ENCODE assay signal across 1 cellular context in genomic region chr16:81778861-81779539, GRCh38.
A peak's percentile ranks its signal among the peaks of the same experiment; 100 is the strongest.
TF ChIP-seq lines count a peak whose summit lies in the region.

Gene PLCG2 (plus strand): TSS chr16:81779291. CDS start chr16:81785990, 6,699 bp downstream.

TF ChIP-seq in HEK293, 187 proteins besides CTCF, POLR2A, EP300 and RAD21 (continued from another document and continues in another):
- TF ChIP-seq ZNF776 (tag by site-specific recombination; IDR thresholded peaks at IDR 0.05; ENCODE audit: borderline replicate concordance) (no peak), ZNF660 (tag by site-specific recombination; IDR thresholded peaks at IDR 0.05) (no peak; the same call in 1 of the 2 replicates), PATZ1 (tag by site-specific recombination; IDR thresholded peaks at IDR 0.05) (no peak), ZBTB11 (tag by site-specific recombination; conservative IDR thresholded peaks at IDR 0.05; ENCODE audit: low read depth) (peak; percentile 32; the same call in 1 of the 2 replicates), ZNF544 (tag by site-specific recombination; IDR thresholded peaks at IDR 0.05) (no peak), ZNF18 (tag by site-specific recombination; IDR thresholded peaks at IDR 0.05) (no peak), ZNF214 (tag by site-specific recombination; IDR thresholded peaks at IDR 0.05; ENCODE audit: borderline replicate concordance) (no peak), ZNF391 (tag by site-specific recombination; IDR thresholded peaks at IDR 0.05; ENCODE audit: borderline replicate concordance, low read depth) (no peak), ZNF514 (tag by site-specific recombination; IDR thresholded peaks at IDR 0.05) (no peak), SETDB1 (IDR thresholded peaks at IDR 0.05; ENCODE audit: insufficient read length, low read length) (no peak), ZNF707 (tag by site-specific recombination; IDR thresholded peaks at IDR 0.05) (no peak), BCL11A (tag by site-specific recombination; IDR thresholded peaks at IDR 0.05; ENCODE audit: low read depth) (no peak), ZNF621 (tag by site-specific recombination; IDR thresholded peaks at IDR 0.05) (no peak), GLI4 (tag by site-specific recombination; IDR thresholded peaks at IDR 0.05) (no peak), ZBTB20 (tag by site-specific recombination; IDR thresholded peaks at IDR 0.05) (no peak), ZNF670 (tag by site-specific recombination; IDR thresholded peaks at IDR 0.05; ENCODE audit: low read depth) (no peak), SALL2 (tag by site-specific recombination; IDR thresholded peaks at IDR 0.05; ENCODE audit: borderline replicate concordance) (no peak), ZNF354C (tag by site-specific recombination; IDR thresholded peaks at IDR 0.05; ENCODE audit: borderline replicate concordance, low read depth) (no peak), SP2 (tag by site-specific recombination; IDR thresholded peaks at IDR 0.05) (peak; percentile 24; the same call in 1 of the 2 replicates), ZNF292 (tag by site-specific recombination; IDR thresholded peaks at IDR 0.05; ENCODE audit: borderline replicate concordance, low read depth) (no peak), ZNF843 (tag by site-specific recombination; IDR thresholded peaks at IDR 0.05) (no peak), ZNF138 (tag by site-specific recombination; IDR thresholded peaks at IDR 0.05; ENCODE audit: borderline replicate concordance) (no peak), ZNF830 (tag by site-specific recombination; IDR thresholded peaks at IDR 0.05; ENCODE audit: low read depth) (no peak), ZNF274 (IDR thresholded peaks at IDR 0.05; ENCODE audit: low read length) (no peak), ZNF274 (tag by site-specific recombination; IDR thresholded peaks at IDR 0.05; ENCODE audit: borderline replicate concordance) (no peak), ZNF777 (tag by site-specific recombination; IDR thresholded peaks at IDR 0.05; ENCODE audit: borderline replicate concordance) (peak; percentile 85), ZNF48 (tag by site-specific recombination; IDR thresholded peaks at IDR 0.05) (no peak), KLF9 (tag by site-specific recombination; IDR thresholded peaks at IDR 0.05; ENCODE audit: low read depth) (peak; percentile 51), OSR2 (tag by site-specific recombination; IDR thresholded peaks at IDR 0.05) (no peak), ZNF10 (tag by site-specific recombination; IDR thresholded peaks at IDR 0.05) (no peak), ZBTB44 (tag by site-specific recombination; IDR thresholded peaks at IDR 0.05) (no peak)
- TF ChIP-seq, protein P1, sequence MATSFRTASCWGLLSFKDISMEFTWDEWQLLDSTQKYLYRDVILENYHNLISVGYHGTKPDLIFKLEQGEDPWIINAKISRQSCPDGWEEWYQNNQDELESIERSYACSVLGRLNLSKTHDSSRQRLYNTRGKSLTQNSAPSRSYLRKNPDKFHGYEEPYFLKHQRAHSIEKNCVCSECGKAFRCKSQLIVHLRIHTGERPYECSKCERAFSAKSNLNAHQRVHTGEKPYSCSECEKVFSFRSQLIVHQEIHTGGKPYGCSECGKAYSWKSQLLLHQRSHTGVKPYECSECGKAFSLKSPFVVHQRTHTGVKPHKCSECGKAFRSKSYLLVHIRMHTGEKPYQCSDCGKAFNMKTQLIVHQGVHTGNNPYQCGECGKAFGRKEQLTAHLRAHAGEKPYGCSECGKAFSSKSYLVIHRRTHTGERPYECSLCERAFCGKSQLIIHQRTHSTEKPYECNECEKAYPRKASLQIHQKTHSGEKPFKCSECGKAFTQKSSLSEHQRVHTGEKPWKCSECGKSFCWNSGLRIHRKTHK (tag by site-specific recombination; IDR thresholded peaks at IDR 0.05), result no peak
- TF ChIP-seq, protein P2, sequence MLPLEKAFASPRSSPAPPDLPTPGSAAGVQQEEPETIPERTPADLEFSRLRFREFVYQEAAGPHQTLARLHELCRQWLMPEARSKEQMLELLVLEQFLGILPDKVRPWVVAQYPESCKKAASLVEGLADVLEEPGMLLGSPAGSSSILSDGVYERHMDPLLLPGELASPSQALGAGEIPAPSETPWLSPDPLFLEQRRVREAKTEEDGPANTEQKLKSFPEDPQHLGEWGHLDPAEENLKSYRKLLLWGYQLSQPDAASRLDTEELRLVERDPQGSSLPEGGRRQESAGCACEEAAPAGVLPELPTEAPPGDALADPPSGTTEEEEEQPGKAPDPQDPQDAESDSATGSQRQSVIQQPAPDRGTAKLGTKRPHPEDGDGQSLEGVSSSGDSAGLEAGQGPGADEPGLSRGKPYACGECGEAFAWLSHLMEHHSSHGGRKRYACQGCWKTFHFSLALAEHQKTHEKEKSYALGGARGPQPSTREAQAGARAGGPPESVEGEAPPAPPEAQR (tag by site-specific recombination; IDR thresholded peaks at IDR 0.05), result no peak
- TF ChIP-seq, protein P3, sequence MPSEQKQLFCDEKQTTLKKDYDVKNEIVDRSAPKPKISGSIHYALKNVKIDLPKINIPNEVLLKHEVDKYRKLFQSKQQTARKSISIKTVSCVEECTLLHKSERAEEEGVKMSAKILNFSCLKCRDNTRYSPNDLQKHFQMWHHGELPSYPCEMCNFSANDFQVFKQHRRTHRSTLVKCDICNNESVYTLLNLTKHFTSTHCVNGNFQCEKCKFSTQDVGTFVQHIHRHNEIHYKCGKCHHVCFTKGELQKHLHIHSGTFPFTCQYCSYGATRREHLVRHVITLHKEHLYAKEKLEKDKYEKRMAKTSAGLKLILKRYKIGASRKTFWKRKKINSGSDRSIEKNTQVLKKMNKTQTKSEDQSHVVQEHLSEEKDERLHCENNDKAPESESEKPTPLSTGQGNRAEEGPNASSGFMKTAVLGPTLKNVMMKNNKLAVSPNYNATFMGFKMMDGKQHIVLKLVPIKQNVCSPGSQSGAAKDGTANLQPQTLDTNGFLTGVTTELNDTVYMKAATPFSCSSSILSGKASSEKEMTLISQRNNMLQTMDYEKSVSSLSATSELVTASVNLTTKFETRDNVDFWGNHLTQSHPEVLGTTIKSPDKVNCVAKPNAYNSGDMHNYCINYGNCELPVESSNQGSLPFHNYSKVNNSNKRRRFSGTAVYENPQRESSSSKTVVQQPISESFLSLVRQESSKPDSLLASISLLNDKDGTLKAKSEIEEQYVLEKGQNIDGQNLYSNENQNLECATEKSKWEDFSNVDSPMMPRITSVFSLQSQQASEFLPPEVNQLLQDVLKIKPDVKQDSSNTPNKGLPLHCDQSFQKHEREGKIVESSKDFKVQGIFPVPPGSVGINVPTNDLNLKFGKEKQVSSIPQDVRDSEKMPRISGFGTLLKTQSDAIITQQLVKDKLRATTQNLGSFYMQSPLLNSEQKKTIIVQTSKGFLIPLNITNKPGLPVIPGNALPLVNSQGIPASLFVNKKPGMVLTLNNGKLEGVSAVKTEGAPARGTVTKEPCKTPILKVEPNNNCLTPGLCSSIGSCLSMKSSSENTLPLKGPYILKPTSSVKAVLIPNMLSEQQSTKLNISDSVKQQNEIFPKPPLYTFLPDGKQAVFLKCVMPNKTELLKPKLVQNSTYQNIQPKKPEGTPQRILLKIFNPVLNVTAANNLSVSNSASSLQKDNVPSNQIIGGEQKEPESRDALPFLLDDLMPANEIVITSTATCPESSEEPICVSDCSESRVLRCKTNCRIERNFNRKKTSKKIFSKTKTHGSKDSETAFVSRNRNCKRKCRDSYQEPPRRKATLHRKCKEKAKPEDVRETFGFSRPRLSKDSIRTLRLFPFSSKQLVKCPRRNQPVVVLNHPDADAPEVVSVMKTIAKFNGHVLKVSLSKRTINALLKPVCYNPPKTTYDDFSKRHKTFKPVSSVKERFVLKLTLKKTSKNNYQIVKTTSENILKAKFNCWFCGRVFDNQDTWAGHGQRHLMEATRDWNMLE (tag by site-specific recombination; conservative IDR thresholded peaks at IDR 0.05; ENCODE audit: low read depth), result no peak
- TF ChIP-seq, protein P4, sequence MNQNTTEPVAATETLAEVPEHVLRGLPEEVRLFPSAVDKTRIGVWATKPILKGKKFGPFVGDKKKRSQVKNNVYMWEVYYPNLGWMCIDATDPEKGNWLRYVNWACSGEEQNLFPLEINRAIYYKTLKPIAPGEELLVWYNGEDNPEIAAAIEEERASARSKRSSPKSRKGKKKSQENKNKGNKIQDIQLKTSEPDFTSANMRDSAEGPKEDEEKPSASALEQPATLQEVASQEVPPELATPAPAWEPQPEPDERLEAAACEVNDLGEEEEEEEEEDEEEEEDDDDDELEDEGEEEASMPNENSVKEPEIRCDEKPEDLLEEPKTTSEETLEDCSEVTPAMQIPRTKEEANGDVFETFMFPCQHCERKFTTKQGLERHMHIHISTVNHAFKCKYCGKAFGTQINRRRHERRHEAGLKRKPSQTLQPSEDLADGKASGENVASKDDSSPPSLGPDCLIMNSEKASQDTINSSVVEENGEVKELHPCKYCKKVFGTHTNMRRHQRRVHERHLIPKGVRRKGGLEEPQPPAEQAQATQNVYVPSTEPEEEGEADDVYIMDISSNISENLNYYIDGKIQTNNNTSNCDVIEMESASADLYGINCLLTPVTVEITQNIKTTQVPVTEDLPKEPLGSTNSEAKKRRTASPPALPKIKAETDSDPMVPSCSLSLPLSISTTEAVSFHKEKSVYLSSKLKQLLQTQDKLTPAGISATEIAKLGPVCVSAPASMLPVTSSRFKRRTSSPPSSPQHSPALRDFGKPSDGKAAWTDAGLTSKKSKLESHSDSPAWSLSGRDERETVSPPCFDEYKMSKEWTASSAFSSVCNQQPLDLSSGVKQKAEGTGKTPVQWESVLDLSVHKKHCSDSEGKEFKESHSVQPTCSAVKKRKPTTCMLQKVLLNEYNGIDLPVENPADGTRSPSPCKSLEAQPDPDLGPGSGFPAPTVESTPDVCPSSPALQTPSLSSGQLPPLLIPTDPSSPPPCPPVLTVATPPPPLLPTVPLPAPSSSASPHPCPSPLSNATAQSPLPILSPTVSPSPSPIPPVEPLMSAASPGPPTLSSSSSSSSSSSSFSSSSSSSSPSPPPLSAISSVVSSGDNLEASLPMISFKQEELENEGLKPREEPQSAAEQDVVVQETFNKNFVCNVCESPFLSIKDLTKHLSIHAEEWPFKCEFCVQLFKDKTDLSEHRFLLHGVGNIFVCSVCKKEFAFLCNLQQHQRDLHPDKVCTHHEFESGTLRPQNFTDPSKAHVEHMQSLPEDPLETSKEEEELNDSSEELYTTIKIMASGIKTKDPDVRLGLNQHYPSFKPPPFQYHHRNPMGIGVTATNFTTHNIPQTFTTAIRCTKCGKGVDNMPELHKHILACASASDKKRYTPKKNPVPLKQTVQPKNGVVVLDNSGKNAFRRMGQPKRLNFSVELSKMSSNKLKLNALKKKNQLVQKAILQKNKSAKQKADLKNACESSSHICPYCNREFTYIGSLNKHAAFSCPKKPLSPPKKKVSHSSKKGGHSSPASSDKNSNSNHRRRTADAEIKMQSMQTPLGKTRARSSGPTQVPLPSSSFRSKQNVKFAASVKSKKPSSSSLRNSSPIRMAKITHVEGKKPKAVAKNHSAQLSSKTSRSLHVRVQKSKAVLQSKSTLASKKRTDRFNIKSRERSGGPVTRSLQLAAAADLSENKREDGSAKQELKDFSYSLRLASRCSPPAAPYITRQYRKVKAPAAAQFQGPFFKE (tag by site-specific recombination; IDR thresholded peaks at IDR 0.05; ENCODE audit: borderline replicate concordance), result no peak
